Comparison of ENCODE assay signal across 9 cellular contexts in the genomic region with DNA sequence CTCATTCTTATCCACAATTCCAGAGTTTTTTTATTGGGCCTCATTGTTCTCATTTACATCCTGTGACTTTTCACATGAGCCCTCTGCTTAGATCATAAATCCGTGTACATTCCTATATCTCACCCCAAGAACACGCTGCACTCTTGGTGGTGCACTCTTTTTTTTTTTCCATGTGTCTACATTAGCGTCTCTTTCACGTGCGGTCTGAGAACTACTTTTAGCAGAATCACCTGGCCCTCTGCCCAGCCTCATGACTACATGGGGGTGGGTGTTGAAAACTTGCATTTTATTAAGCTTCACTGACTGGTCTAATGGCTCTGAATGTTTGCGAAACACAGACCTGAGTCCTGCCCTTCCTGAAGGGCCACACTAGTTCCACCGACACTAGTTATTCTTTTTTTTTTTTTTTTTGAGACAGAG. TPM values are rescaled to one million over a fixed set of nuclear protein-coding genes. Genes with fewer than 3 reads are reported as not detected.
DNase-seq lines count a peak whose midpoint lies in the region; ATAC-seq and TF ChIP-seq lines count a peak whose summit lies in the region.
"Had no signal": no experiment of that assay in that cellular context is flagged by ENCODE, and none has a peak within 500 bp of the region (broad histone marks: within the 10 kb centered on the region; RNA-seq: fewer than 3 reads in every experiment).

No MANE protein-coding gene starts in this region.

- peak in 3 of 4 donors; percentile 28 to 65 (median 57) for TF ChIP-seq EP300 in sigmoid colon (IDR thresholded peaks at IDR 0.05)

- intact Hi-C loops in sigmoid colon (cut with DNase I), result no loop called here

- no peak overlapping the region for H3K27ac ChIP-seq in sigmoid colon

- TF ChIP-seq CTCF in fibroblast of pulmonary artery (IDR thresholded peaks at IDR 0.05; ENCODE audit: low read length, missing control alignments) (no peak), sigmoid colon (IDR thresholded peaks at IDR 0.05) (no peak), chondrocyte (IDR thresholded peaks at IDR 0.05) (no peak)

- no peaks in the 10 kb centered on the region for H3K27me3 ChIP-seq in sigmoid colon

- no peak overlapping the region for H3K27ac Mint-ChIP-seq in chondrocyte (ENCODE audit: unreplicated experiment)

- no peak overlapping the region for H3K4me3 Mint-ChIP-seq in chondrocyte (ENCODE audit: unreplicated experiment)

- peaks cover 0 to 8% (median 3%) of the 10 kb centered on the region in 4 donors for H3K4me1 ChIP-seq in sigmoid colon

- H3K27me3 Mint-ChIP-seq in chondrocyte (ENCODE audit: low read depth), result peaks cover 12% of the 10 kb centered on the region

- peaks cover 9% of the 10 kb centered on the region for H3K4me1 Mint-ChIP-seq in chondrocyte (ENCODE audit: low read depth)

- peak; percentile 39 for ATAC-seq in GM18909 (IDR thresholded peaks at IDR 0.05; ENCODE audit: poor library complexity, unreplicated experiment)
- ATAC-seq in HG03135 (IDR thresholded peaks at IDR 0.05; ENCODE audit: unreplicated experiment), result no peak

- DNase-seq in NCI-H69 (lab: John Stamatoyannopoulos, UW) (peak; percentile 87), fibroblast of pulmonary artery (ENCODE audit: low read depth) (peak; percentile 83), sigmoid colon (peak; percentile 76), chondrocyte (ENCODE audit: low spot score) (no peak), Ammon's horn (ENCODE audit: low spot score) (no peak), SW480 (ENCODE audit: low spot score) (no peak)
- DNase-seq: mesendoderm had no signal

- no peaks in the 10 kb centered on the region for H3K36me3 Mint-ChIP-seq in chondrocyte (ENCODE audit: low read depth)

- H3K4me3 ChIP-seq in fibroblast of pulmonary artery (replicated peaks; ENCODE audit: low read depth, low read length), result no peak overlapping the region
- no peak overlapping the region for H3K4me3 ChIP-seq in sigmoid colon

- H3K9me3 Mint-ChIP-seq in chondrocyte (ENCODE audit: low read depth), result no peaks in the 10 kb centered on the region

- H3K36me3 ChIP-seq in sigmoid colon, result no peaks in the 10 kb centered on the region

- TF ChIP-seq POLR2A in sigmoid colon (IDR thresholded peaks at IDR 0.05), result no peak

- WGBS in sigmoid colon, 2 donors, result 20 to 36% methylated on average over 7 of the region's 7 CpGs

- H3K9me3 ChIP-seq in sigmoid colon, result no peaks in the 10 kb centered on the region

RNA-seq across cellular contexts. Expression of a gene that starts 18.6 kb away (rescaled TPM):
- total RNA-seq in sigmoid colon (not detected), chondrocyte (not detected in 3 replicates)
- under 1 TPM in 1 of 3 donors, not detected in 2; 0.60 TPM for polyA plus RNA-seq in sigmoid colon

Comparison
In these comparisons a context has a peak if more than half of its experiments do, and no peak if none do; other contexts are left out.
1. DNase-seq: peak in NCI-H69 (single experiment), fibroblast of pulmonary artery (single experiment) and sigmoid colon (single experiment); none in chondrocyte (single experiment), Ammon's horn (single experiment) and SW480 (single experiment).